In genomic region chr11:117843666-117844484, GRCh38 we compare ENCODE assay signal across 8 cellular contexts. TPM values are rescaled to one million over a fixed set of nuclear protein-coding genes. Genes with fewer than 3 reads are reported as not detected.
DNase-seq lines count a peak whose midpoint lies in the region; ATAC-seq, FAIRE-seq and TF ChIP-seq lines count a peak whose summit lies in the region.

No MANE protein-coding gene starts in this region.

- H3K36me3 Mint-ChIP-seq in activated B cell treated with CpG ODN at 0.5 μM for 24 hours (ENCODE audit: low read depth): no peaks in the 10 kb centered on the region

- POLR2A ChIA-PET in activated B cell treated with CpG ODN at 0.5 μM for 24 hours (lab: Charles Lee): interaction anchor here (1.0 to 2.9 kb wide), 5 partner anchors 16 to 210 kb away, joined by 4 to 15 read pairs (median 5); no protein-coding TSS in a partner anchor

- H3K27ac Mint-ChIP-seq in activated B cell treated with CpG ODN at 0.5 μM for 24 hours: no peak overlapping the region

- intact Hi-C loops in activated B cell treated with CpG ODN at 0.5 μM for 24 hours (cut with micrococcal nuclease): loop anchor here (1.0 to 2.0 kb wide), 6 partner anchors 21 to 327 kb away; no protein-coding TSS in a partner anchor

- CTCF ChIA-PET in activated B cell treated with CpG ODN at 0.5 μM for 24 hours (lab: Charles Lee): interaction anchor here (0.5 to 8.6 kb wide), 22 partner anchors 10 to 418 kb away, joined by 3 to 148 read pairs (median 4); partner anchors contain the start of gene FXYD2

- DNase-seq in DMS79 treated with DMSO at 0.1 percent for 48 hours (lab: John Stamatoyannopoulos, UW) (peak; percentile 63), DMS79 (lab: John Stamatoyannopoulos, UW) (no peak), NCI-H1417 treated with DMSO at 0.1 percent for 48 hours (lab: John Stamatoyannopoulos, UW) (peak; percentile 26), activated B cell treated with CpG ODN at 0.5 μM for 24 hours (peak; percentile 79), T47D (ENCODE audit: low read depth in 1 of 2, low spot score in 1 of 2) (peak; percentile 38 to 75)
- peak; percentile 60 to 84 for DNase-seq in stimulated activated CD4-positive, alpha-beta T cell treated with anti-CD3 and anti-CD28 coated beads, Interleukin-1b, Interleukin-23, amount 100 ng/mL, for 1 hour (ENCODE audit: low read depth in 2 of 2)

- ATAC-seq in activated B cell treated with CpG ODN at 0.5 μM for 24 hours (ENCODE audit: low read depth): peak; percentile 98
- ATAC-seq in GM18861 (IDR thresholded peaks at IDR 0.05; ENCODE audit: unreplicated experiment): no peak

- peaks cover 1% of the 10 kb centered on the region for H3K27me3 Mint-ChIP-seq in activated B cell treated with CpG ODN at 0.5 μM for 24 hours

- in situ Hi-C loops in T47D (cut with HindIII; ENCODE audit: low pct_unique_long_range_greater_than_20kb, low sequenced_read_pairs): no loop called here

- H3K4me1 Mint-ChIP-seq in activated B cell treated with CpG ODN at 0.5 μM for 24 hours: no peaks in the 10 kb centered on the region

- peak; percentile 74 for FAIRE-seq in islet of Langerhans (lab: Jason Lieb, UNC)

- TF ChIP-seq CTCF in activated B cell treated with CpG ODN at 0.5 μM for 24 hours (IDR thresholded peaks at IDR 0.05): peak; percentile 40

- no peak overlapping the region for H3K4me3 Mint-ChIP-seq in activated B cell treated with CpG ODN at 0.5 μM for 24 hours

- no peaks in the 10 kb centered on the region for H3K9me3 Mint-ChIP-seq in activated B cell treated with CpG ODN at 0.5 μM for 24 hours

RNA-seq across cellular contexts. Expression of gene FXYD2, which starts 19.3 kb away (rescaled TPM):
- 40.4 and 44.6 TPM in 2 replicates for total RNA-seq in activated B cell treated with CpG ODN at 0.5 μM for 24 hours

RNA-seq across cellular contexts. Expression of gene FXYD6, which starts 32.6 kb away (rescaled TPM):
- not detected in 2 replicates for total RNA-seq in activated B cell treated with CpG ODN at 0.5 μM for 24 hours

RNA-seq across cellular contexts. Expression of gene DSCAML1, which starts 46.9 kb away (rescaled TPM):
- total RNA-seq in activated B cell treated with CpG ODN at 0.5 μM for 24 hours: 1.5 and 3.6 TPM in 2 replicates
